In genomic region chr11:102459393-102459792, GRCh38 we compare ENCODE assay signal across 26 cellular contexts. TPM values are rescaled to one million over a fixed set of nuclear protein-coding genes. Genes with fewer than 3 reads are reported as not detected.
DNase-seq lines count a peak whose midpoint lies in the region; ATAC-seq and TF ChIP-seq lines count a peak whose summit lies in the region.
"Had no signal": no experiment of that assay in that cellular context is flagged by ENCODE, and none has a peak within 500 bp of the region (broad histone marks: within the 10 kb centered on the region; RNA-seq: fewer than 3 reads in every experiment).

No MANE protein-coding gene starts in this region.

- H3K36me3 ChIP-seq in KOPT-K1 (ENCODE audit: insufficient read depth, low read length): no peaks in the 10 kb centered on the region
- no peaks in the 10 kb centered on the region for H3K36me3 ChIP-seq in endodermal cell (ENCODE audit: control insufficient read depth, insufficient read depth, low read length)
- H3K36me3 ChIP-seq in CD8-positive, alpha-beta T cell (ENCODE audit: insufficient read depth, low read length): no peaks in the 10 kb centered on the region
- H3K36me3 ChIP-seq: MG63 had no signal

- H3K27me3 Mint-ChIP-seq in endodermal cell (ENCODE audit: insufficient read depth): no peaks in the 10 kb centered on the region
- H3K27me3 Mint-ChIP-seq in CD8-positive, alpha-beta T cell (ENCODE audit: low read depth): no peaks in the 10 kb centered on the region
- H3K27me3 Mint-ChIP-seq: activated naive CD8-positive, alpha-beta T cell had no signal

- H3K4me1 Mint-ChIP-seq in endodermal cell: peaks cover 47% of the 10 kb centered on the region
- peaks cover 50% of the 10 kb centered on the region for H3K4me1 Mint-ChIP-seq in CD8-positive, alpha-beta T cell (ENCODE audit: low read depth)

- H3K4me1 ChIP-seq in endodermal cell (ENCODE audit: control insufficient read depth, insufficient read depth, low read length): peaks cover 9% of the 10 kb centered on the region
- peaks cover 39% of the 10 kb centered on the region for H3K4me1 ChIP-seq in CD8-positive, alpha-beta T cell (ENCODE audit: insufficient read depth, low read length)
- H3K4me1 ChIP-seq: testis had no signal

- H3K9me3 Mint-ChIP-seq in endodermal cell: no peaks in the 10 kb centered on the region
- no peaks in the 10 kb centered on the region for H3K9me3 Mint-ChIP-seq in CD8-positive, alpha-beta T cell
- H3K9me3 Mint-ChIP-seq: activated T-cell treated with anti-CD3 and anti-CD28 coated beads, Interleukin-2, amount 50 U/mL, for 4 hours; CD4-positive, CD25-positive, alpha-beta regulatory T cell; nephron had no signal

- ATAC-seq in GM18858 (IDR thresholded peaks at IDR 0.05; ENCODE audit: unreplicated experiment) (peak; percentile 44), GM19351 (IDR thresholded peaks at IDR 0.05; ENCODE audit: unreplicated experiment) (peak; percentile 40), GM21528 (IDR thresholded peaks at IDR 0.05; ENCODE audit: low FRiP score, unreplicated experiment) (no peak)
- no peak for ATAC-seq in CD8-positive, alpha-beta T cell
- ATAC-seq: activated T-cell treated with anti-CD3 and anti-CD28 coated beads, Interleukin-2, amount 50 U/mL, for 4 hours; foreskin keratinocyte; left ventricle myocardium superior; sciatic nerve; SK-N-SH treated with all-trans-retinoic acid at 6 μM for 48 hours had no signal

- H3K27ac ChIP-seq in KOPT-K1 (ENCODE audit: low read depth, low read length, poor library complexity, severe bottlenecking): peak overlapping the region; percentile 28
- no peak overlapping the region for H3K27ac ChIP-seq in endodermal cell (ENCODE audit: low read depth, low read length)
- no peak overlapping the region for H3K27ac ChIP-seq in CD8-positive, alpha-beta T cell (ENCODE audit: low read depth, low read length)
- H3K27ac ChIP-seq: foreskin keratinocyte, hepatocyte, testis had no signal

- H3K9me3 ChIP-seq in KOPT-K1 (ENCODE audit: insufficient read depth, low read length, poor library complexity, severe bottlenecking) (no peaks in the 10 kb centered on the region), endodermal cell (ENCODE audit: control insufficient read depth, low read length) (no peaks in the 10 kb centered on the region)
- no peaks in the 10 kb centered on the region for H3K9me3 ChIP-seq in CD8-positive, alpha-beta T cell (ENCODE audit: low read length)
- H3K9me3 ChIP-seq: MG63, testis had no signal

- TF ChIP-seq CTCF in endodermal cell (conservative IDR thresholded peaks at IDR 0.05): no peak
- TF ChIP-seq CTCF in CD8-positive, alpha-beta T cell (IDR thresholded peaks at IDR 0.05): no peak

- H3K36me3 Mint-ChIP-seq in endodermal cell (ENCODE audit: low read depth): no peaks in the 10 kb centered on the region
- H3K36me3 Mint-ChIP-seq in CD8-positive, alpha-beta T cell: no peaks in the 10 kb centered on the region
- H3K36me3 Mint-ChIP-seq: activated naive CD8-positive, alpha-beta T cell; CD4-positive, CD25-positive, alpha-beta regulatory T cell had no signal

- no peaks in the 10 kb centered on the region for H3K27me3 ChIP-seq in endodermal cell (ENCODE audit: control insufficient read depth, insufficient read depth, low read length, poor library complexity, severe bottlenecking)
- H3K27me3 ChIP-seq in CD8-positive, alpha-beta T cell (ENCODE audit: insufficient read depth, low read length): no peaks in the 10 kb centered on the region
- H3K27me3 ChIP-seq: foreskin keratinocyte, hepatocyte, MG63, testis had no signal

- CTCF ChIA-PET in CD8-positive, alpha-beta T cell (lab: Charles Lee): interaction anchor here (1.0 to 1.4 kb wide), 4 partner anchors 12 to 171 kb away, joined by 3 read pairs; no protein-coding TSS in a partner anchor

- H3K27ac Mint-ChIP-seq in endodermal cell: no peak overlapping the region
- no peak overlapping the region for H3K27ac Mint-ChIP-seq in CD8-positive, alpha-beta T cell
- H3K27ac Mint-ChIP-seq: nephron had no signal

- intact Hi-C loops in CD8-positive, alpha-beta T cell (cut with DNase I, micrococcal nuclease): loop anchor here in 1 of 2 experiments (2.0 kb wide), 1 partner anchor 15 kb away; no protein-coding TSS in a partner anchor

- no peak overlapping the region for H3K9ac ChIP-seq in endodermal cell (ENCODE audit: extremely low read depth, low read length, poor library complexity, severe bottlenecking)

- H3K4me3 ChIP-seq in endodermal cell (ENCODE audit: low read length): peak overlapping the region; percentile 8
- no peak overlapping the region for H3K4me3 ChIP-seq in CD8-positive, alpha-beta T cell (ENCODE audit: low read depth, low read length)
- H3K4me3 ChIP-seq: hepatocyte, MG63, testis had no signal

- POLR2A ChIA-PET in CD8-positive, alpha-beta T cell (lab: Charles Lee): no interaction called here

- H3K4me3 Mint-ChIP-seq in endodermal cell: no peak overlapping the region
- no peak overlapping the region for H3K4me3 Mint-ChIP-seq in CD8-positive, alpha-beta T cell
- H3K4me3 Mint-ChIP-seq: activated naive CD8-positive, alpha-beta T cell; activated T-cell treated with anti-CD3 and anti-CD28 coated beads, Interleukin-2, amount 50 U/mL, for 4 hours; CD4-positive, CD25-positive, alpha-beta regulatory T cell; nephron had no signal

- DNase-seq in endodermal cell (no peak), DMS53 treated with DMSO at 0.1 percent for 48 hours (lab: John Stamatoyannopoulos, UW; ENCODE audit: unreplicated experiment) (no peak)
- DNase-seq in CD8-positive, alpha-beta T cell: no peak
- DNase-seq: activated CD4-positive, CD25-positive, alpha-beta regulatory T cell; activated CD8-positive, alpha-beta memory T cell treated with anti-CD3 and anti-CD28 coated beads for 24 hours; activated T-cell treated with anti-CD3 and anti-CD28 coated beads, Interleukin-2, amount 50 U/mL, for 4 hours; CD4-positive, CD25-positive, alpha-beta regulatory T cell; DMS53; foreskin keratinocyte; GOT3; left ventricle myocardium superior; MG63; NCI-H146; NCI-H526; posterior cingulate gyrus; stimulated activated CD8-positive, alpha-beta memory T cell treated with anti-CD3 and anti-CD28 coated beads, Interleukin-4, amount 100 ng/mL, for 48 hours; testis had no signal

RNA-seq across cellular contexts. Expression of gene TMEM123, which starts 6.8 kb away (rescaled TPM):
- total RNA-seq in endodermal cell: 100 to 1,000 TPM; 216 to 256 TPM
- polyA plus RNA-seq in endodermal cell (2013, experiment 1 of 2): 193 TPM
- polyA plus RNA-seq in endodermal cell (2013, experiment 2 of 2): 178 TPM
- 100 to 1,000 TPM; 320 to 330 TPM for total RNA-seq in CD8-positive, alpha-beta T cell

Comparison
In these comparisons a context has a peak if more than half of its experiments do, and no peak if none do; other contexts are left out.
1. ATAC-seq: peak in GM18858 (single experiment) and GM19351 (single experiment); none in GM21528 (single experiment) and CD8-positive, alpha-beta T cell (single experiment).